Comparison of ENCODE assay signal across 20 cellular contexts in the genomic region with DNA sequence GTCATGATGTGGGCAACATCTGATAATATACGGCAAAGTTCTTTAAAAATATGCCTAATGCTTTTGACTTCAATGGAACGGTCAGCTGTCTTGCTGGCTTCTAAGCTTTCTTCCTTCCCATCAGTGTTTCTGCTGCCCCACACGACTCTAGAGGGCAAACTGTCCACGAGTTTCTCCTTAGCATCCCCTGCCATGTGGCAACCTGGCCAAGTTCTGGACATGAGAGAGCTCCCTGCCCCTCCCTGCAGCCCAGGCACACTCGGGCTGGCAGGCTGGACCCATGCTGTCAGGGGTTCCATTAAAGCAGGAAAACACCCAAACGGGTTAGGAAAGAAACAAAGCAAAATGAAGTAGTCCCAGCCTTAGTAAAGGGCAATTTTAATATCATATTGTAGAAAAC. TPM values are rescaled to one million over a fixed set of nuclear protein-coding genes. Genes with fewer than 3 reads are reported as not detected.
"Had no signal": no experiment of that assay in that cellular context is flagged by ENCODE, and none has a peak within 500 bp of the region (broad histone marks: within the 10 kb centered on the region; RNA-seq: fewer than 3 reads in every experiment).

No MANE protein-coding gene starts in this region.

- H3K36me3 Mint-ChIP-seq: naive thymus-derived CD4-positive, alpha-beta T cell had no signal

- H3K27me3 ChIP-seq: foreskin keratinocyte, pancreas, transverse colon, uterus had no signal

- H3K4me1 ChIP-seq: foreskin keratinocyte, pancreas, spleen, transverse colon, uterus had no signal

- H3K27ac ChIP-seq: foreskin keratinocyte, pancreas, spleen, transverse colon had no signal

- H3K4me3 ChIP-seq: pancreas, spleen, transverse colon, uterus had no signal

- H3K27ac Mint-ChIP-seq: activated CD4-positive, alpha-beta T cell treated with anti-CD3 and anti-CD28 coated beads, Interleukin-2, amount 10 ng/mL, durations not matched to agents 7 days and 5 days; dendritic cell treated with granulocyte-macrophage colony-stimulating factor and Interleukin-4, amounts not matched to agents 40 ng/mL and 50 ng/mL, for 4 days; naive thymus-derived CD4-positive, alpha-beta T cell had no signal

- H3K36me3 ChIP-seq: pancreas, spleen, transverse colon, uterus had no signal

- DNase-seq: activated CD4-positive, alpha-beta T cell treated with anti-CD3 and anti-CD28 coated beads, Interleukin-2, amount 10 ng/mL, durations not matched to agents 7 days and 5 days; activated CD8-positive, alpha-beta memory T cell treated with anti-CD3 and anti-CD28 coated beads for 24 hours; activated CD8-positive, alpha-beta memory T cell treated with anti-CD3 and anti-CD28 coated beads, Interleukin-2, amount 50 U/mL, for 48 hours; activated effector memory CD4-positive, alpha-beta T cell treated with anti-CD3 and anti-CD28 coated beads, Interleukin-2, amount 50 U/mL, for 16 hours; activated naive CD4-positive, alpha-beta T cell treated with anti-CD3 and anti-CD28 coated beads, Interleukin-2, amount 50 U/mL, for 16 hours; activated T-cell treated with anti-CD3 and anti-CD28 coated beads, Interleukin-2, amount 50 U/mL, for 48 hours; effector memory CD4-positive, alpha-beta T cell; foreskin keratinocyte; kidney glomerular epithelial cell; mesenchymal stem cell; naive thymus-derived CD4-positive, alpha-beta T cell; pancreas; spleen; stimulated activated naive CD4-positive, alpha-beta T cell treated with Interleukin-2 at 50 U/mL for 16 hours; T-helper 1 cell; transverse colon; uterus had no signal

- H3K9me3 ChIP-seq: pancreas, spleen, transverse colon, uterus had no signal

- ATAC-seq: activated CD4-positive, CD25-positive, alpha-beta regulatory T cell treated with anti-CD3 and anti-CD28 coated beads, Interleukin-2, amount 50 U/mL, for 24 hours; foreskin keratinocyte; naive thymus-derived CD4-positive, alpha-beta T cell; pancreas had no signal

- H3K4me3 Mint-ChIP-seq: activated CD4-positive, alpha-beta T cell treated with anti-CD3 and anti-CD28 coated beads, Interleukin-2, amount 10 ng/mL, durations not matched to agents 7 days and 5 days; dendritic cell treated with granulocyte-macrophage colony-stimulating factor and Interleukin-4, amounts not matched to agents 40 ng/mL and 50 ng/mL, for 4 days; naive thymus-derived CD4-positive, alpha-beta T cell had no signal

- H3K4me1 Mint-ChIP-seq: activated CD4-positive, alpha-beta T cell treated with anti-CD3 and anti-CD28 coated beads, Interleukin-2, amount 10 ng/mL, durations not matched to agents 7 days and 5 days; naive thymus-derived CD4-positive, alpha-beta T cell had no signal

- H3K27me3 Mint-ChIP-seq: activated CD4-positive, alpha-beta T cell treated with anti-CD3 and anti-CD28 coated beads, Interleukin-2, amount 10 ng/mL, durations not matched to agents 7 days and 5 days; dendritic cell treated with granulocyte-macrophage colony-stimulating factor and Interleukin-4, amounts not matched to agents 40 ng/mL and 50 ng/mL, for 4 days had no signal

RNA-seq across cellular contexts. Expression of a gene that starts 38.8 kb away (rescaled TPM):
- total RNA-seq: activated CD4-positive, alpha-beta T cell treated with anti-CD3 and anti-CD28 coated beads, Interleukin-2, amount 10 ng/mL, durations not matched to agents 7 days and 5 days; fibroblast of lung; foreskin keratinocyte; naive thymus-derived CD4-positive, alpha-beta T cell had no signal
